1 cellular context compared by ENCODE assay signal in genomic region chr1:164949758-164950452, GRCh38.
TF ChIP-seq lines count a peak whose summit lies in the region.

No MANE protein-coding gene starts in this region.

TF ChIP-seq in GM23338, 12 proteins besides CTCF, POLR2A, EP300 and RAD21 (continued from another document):
- no peak for TF ChIP-seq ZNF462 (CRISPR knock-in tag; IDR thresholded peaks at IDR 0.05)
- TF ChIP-seq JUNB (IDR thresholded peaks at IDR 0.05; ENCODE audit: unreplicated experiment): no peak
- TF ChIP-seq STAT1 (IDR thresholded peaks at IDR 0.05; ENCODE audit: unreplicated experiment): no peak
- no peak for TF ChIP-seq REST (IDR thresholded peaks at IDR 0.05; ENCODE audit: unreplicated experiment)
- TF ChIP-seq POLR2AphosphoS5 (IDR thresholded peaks at IDR 0.05; ENCODE audit: low read depth): no peak
